ENCODE assay signal across 2 cellular contexts in genomic region chr2:219002395-219003266, GRCh38.
TF ChIP-seq lines count a peak whose summit lies in the region.

No MANE protein-coding gene starts in this region.

TF ChIP-seq in HEK293, 187 proteins besides CTCF, POLR2A, EP300 and RAD21 (continued from another document):
- TF ChIP-seq, protein P1, sequence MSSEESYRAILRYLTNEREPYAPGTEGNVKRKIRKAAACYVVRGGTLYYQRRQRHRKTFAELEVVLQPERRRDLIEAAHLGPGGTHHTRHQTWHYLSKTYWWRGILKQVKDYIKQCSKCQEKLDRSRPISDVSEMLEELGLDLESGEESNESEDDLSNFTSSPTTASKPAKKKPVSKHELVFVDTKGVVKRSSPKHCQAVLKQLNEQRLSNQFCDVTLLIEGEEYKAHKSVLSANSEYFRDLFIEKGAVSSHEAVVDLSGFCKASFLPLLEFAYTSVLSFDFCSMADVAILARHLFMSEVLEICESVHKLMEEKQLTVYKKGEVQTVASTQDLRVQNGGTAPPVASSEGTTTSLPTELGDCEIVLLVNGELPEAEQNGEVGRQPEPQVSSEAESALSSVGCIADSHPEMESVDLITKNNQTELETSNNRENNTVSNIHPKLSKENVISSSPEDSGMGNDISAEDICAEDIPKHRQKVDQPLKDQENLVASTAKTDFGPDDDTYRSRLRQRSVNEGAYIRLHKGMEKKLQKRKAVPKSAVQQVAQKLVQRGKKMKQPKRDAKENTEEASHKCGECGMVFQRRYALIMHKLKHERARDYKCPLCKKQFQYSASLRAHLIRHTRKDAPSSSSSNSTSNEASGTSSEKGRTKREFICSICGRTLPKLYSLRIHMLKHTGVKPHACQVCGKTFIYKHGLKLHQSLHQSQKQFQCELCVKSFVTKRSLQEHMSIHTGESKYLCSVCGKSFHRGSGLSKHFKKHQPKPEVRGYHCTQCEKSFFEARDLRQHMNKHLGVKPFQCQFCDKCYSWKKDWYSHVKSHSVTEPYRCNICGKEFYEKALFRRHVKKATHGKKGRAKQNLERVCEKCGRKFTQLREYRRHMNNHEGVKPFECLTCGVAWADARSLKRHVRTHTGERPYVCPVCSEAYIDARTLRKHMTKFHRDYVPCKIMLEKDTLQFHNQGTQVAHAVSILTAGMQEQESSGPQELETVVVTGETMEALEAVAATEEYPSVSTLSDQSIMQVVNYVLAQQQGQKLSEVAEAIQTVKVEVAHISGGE (tag by site-specific recombination; conservative IDR thresholded peaks at IDR 0.05; ENCODE audit: low read depth): 0 out of 2 replicates have a peak, but pooled peaks have one; percentile 4
- TF ChIP-seq ZFHX2 (tag by site-specific recombination; conservative IDR thresholded peaks at IDR 0.05) (peak; percentile 72), ZNF24 (tag by site-specific recombination; IDR thresholded peaks at IDR 0.05) (no peak), ZNF394 (tag by site-specific recombination; IDR thresholded peaks at IDR 0.05; ENCODE audit: borderline replicate concordance) (0 out of 2 replicates have a peak, but pooled peaks have one; percentile 38), ZNF660 (tag by site-specific recombination; IDR thresholded peaks at IDR 0.05) (peak; percentile 40; the same call in 1 of the 2 replicates), ZNF18 (tag by site-specific recombination; IDR thresholded peaks at IDR 0.05) (no peak), REST (tag by site-specific recombination; IDR thresholded peaks at IDR 0.05) (no peak), ZNF157 (tag by site-specific recombination; IDR thresholded peaks at IDR 0.05) (no peak), ZNF629 (tag by site-specific recombination; IDR thresholded peaks at IDR 0.05) (peak; percentile 25; the same call in 1 of the 2 replicates), ZBTB48 (tag by site-specific recombination; IDR thresholded peaks at IDR 0.05) (0 out of 2 replicates have a peak, but pooled peaks have one; percentile 16), BCL11B (tag by site-specific recombination; IDR thresholded peaks at IDR 0.05; ENCODE audit: low read depth) (no peak), ZNF571 (tag by site-specific recombination; IDR thresholded peaks at IDR 0.05) (no peak), PRDM6 (tag by site-specific recombination; IDR thresholded peaks at IDR 0.05) (no peak), KLF1 (tag by site-specific recombination; IDR thresholded peaks at IDR 0.05) (no peak), ZNF558 (tag by site-specific recombination; IDR thresholded peaks at IDR 0.05) (no peak), SP2 (tag by site-specific recombination; IDR thresholded peaks at IDR 0.05) (0 out of 2 replicates have a peak, but pooled peaks have one; percentile 49)
TF ChIP-seq in HEK293: peak in this region for 24.

TF ChIP-seq in HepG2, 621 proteins besides CTCF, POLR2A, EP300 and RAD21 (continued from another document and continues in another):
- no peak for TF ChIP-seq ARID4A (CRISPR knock-in tag; IDR thresholded peaks at IDR 0.05; ENCODE audit: borderline replicate concordance)
- TF ChIP-seq RNF219 (CRISPR knock-in tag; IDR thresholded peaks at IDR 0.05): no peak
- peak; percentile 30 for TF ChIP-seq U2AF1 (optimal IDR thresholded peaks at IDR 0.05; ENCODE audit: low read depth, low read length)
- no peak for TF ChIP-seq TFDP1 (CRISPR knock-in tag; IDR thresholded peaks at IDR 0.05; ENCODE audit: borderline replicate concordance)
- TF ChIP-seq GMEB2 (CRISPR knock-in tag; IDR thresholded peaks at IDR 0.05; ENCODE audit: low read depth): no peak
- peak; percentile 28 for TF ChIP-seq RBM39 (IDR thresholded peaks at IDR 0.05; ENCODE audit: low read depth, low read length, poor library complexity, severe bottlenecking)
- TF ChIP-seq HMGA1 (CRISPR knock-in tag; conservative IDR thresholded peaks at IDR 0.05): no peak
- 0 out of 2 replicates have a peak, but pooled peaks have one; percentile 45 for TF ChIP-seq CHD4 (IDR thresholded peaks at IDR 0.05; ENCODE audit: borderline replicate concordance, low read length)
- TF ChIP-seq, protein P2, sequence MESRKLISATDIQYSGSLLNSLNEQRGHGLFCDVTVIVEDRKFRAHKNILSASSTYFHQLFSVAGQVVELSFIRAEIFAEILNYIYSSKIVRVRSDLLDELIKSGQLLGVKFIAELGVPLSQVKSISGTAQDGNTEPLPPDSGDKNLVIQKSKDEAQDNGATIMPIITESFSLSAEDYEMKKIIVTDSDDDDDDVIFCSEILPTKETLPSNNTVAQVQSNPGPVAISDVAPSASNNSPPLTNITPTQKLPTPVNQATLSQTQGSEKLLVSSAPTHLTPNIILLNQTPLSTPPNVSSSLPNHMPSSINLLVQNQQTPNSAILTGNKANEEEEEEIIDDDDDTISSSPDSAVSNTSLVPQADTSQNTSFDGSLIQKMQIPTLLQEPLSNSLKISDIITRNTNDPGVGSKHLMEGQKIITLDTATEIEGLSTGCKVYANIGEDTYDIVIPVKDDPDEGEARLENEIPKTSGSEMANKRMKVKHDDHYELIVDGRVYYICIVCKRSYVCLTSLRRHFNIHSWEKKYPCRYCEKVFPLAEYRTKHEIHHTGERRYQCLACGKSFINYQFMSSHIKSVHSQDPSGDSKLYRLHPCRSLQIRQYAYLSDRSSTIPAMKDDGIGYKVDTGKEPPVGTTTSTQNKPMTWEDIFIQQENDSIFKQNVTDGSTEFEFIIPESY (CRISPR knock-in tag; IDR thresholded peaks at IDR 0.05): peak; percentile 62; the same call in 1 of the 2 replicates
- TF ChIP-seq SSRP1 (CRISPR knock-in tag; IDR thresholded peaks at IDR 0.05): no peak
- TF ChIP-seq ZNF18 (CRISPR knock-in tag; IDR thresholded peaks at IDR 0.05; ENCODE audit: insufficient replicate concordance): peak; percentile 63
- TF ChIP-seq ZNF207 (IDR thresholded peaks at IDR 0.05; ENCODE audit: borderline replicate concordance): no peak
- TF ChIP-seq, protein P3, sequence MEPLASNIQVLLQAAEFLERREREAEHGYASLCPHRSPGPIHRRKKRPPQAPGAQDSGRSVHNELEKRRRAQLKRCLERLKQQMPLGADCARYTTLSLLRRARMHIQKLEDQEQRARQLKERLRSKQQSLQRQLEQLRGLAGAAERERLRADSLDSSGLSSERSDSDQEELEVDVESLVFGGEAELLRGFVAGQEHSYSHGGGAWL (CRISPR knock-in tag; IDR thresholded peaks at IDR 0.05): no peak
- TF ChIP-seq ZNF343 (CRISPR knock-in tag; IDR thresholded peaks at IDR 0.05): no peak
- 0 out of 2 replicates have a peak, but pooled peaks have one; percentile 27 for TF ChIP-seq ZBTB14 (CRISPR knock-in tag; IDR thresholded peaks at IDR 0.05)
- no peak; the same call in 1 of the 2 replicates for TF ChIP-seq ZNF709 (CRISPR knock-in tag; IDR thresholded peaks at IDR 0.05)
- TF ChIP-seq ZNF124 (CRISPR knock-in tag; IDR thresholded peaks at IDR 0.05): no peak
- TF ChIP-seq ZNF878 (CRISPR knock-in tag; IDR thresholded peaks at IDR 0.05): no peak
- no peak for TF ChIP-seq ATRX (CRISPR knock-in tag; IDR thresholded peaks at IDR 0.05; ENCODE audit: borderline replicate concordance)
- TF ChIP-seq E2F1 (CRISPR knock-in tag; IDR thresholded peaks at IDR 0.05): no peak
- no peak for TF ChIP-seq REXO4 (CRISPR knock-in tag; IDR thresholded peaks at IDR 0.05; ENCODE audit: borderline replicate concordance)
- TF ChIP-seq GZF1 (CRISPR knock-in tag; IDR thresholded peaks at IDR 0.05): no peak
- TF ChIP-seq PBX3 (CRISPR knock-in tag; IDR thresholded peaks at IDR 0.05; ENCODE audit: borderline replicate concordance): no peak
- no peak; the same call in 1 of the 2 replicates for TF ChIP-seq MTF2 (CRISPR knock-in tag; IDR thresholded peaks at IDR 0.05; ENCODE audit: borderline replicate concordance)
- TF ChIP-seq ZNF232 (CRISPR knock-in tag; IDR thresholded peaks at IDR 0.05; ENCODE audit: borderline replicate concordance): no peak
